18 cellular contexts compared by ENCODE assay signal in genomic region chr10:4291995-4292394, GRCh38.
"Had no signal": no experiment of that assay in that cellular context is flagged by ENCODE, and none has a peak within 500 bp of the region (broad histone marks: within the 10 kb centered on the region; RNA-seq: fewer than 3 reads in every experiment).

No MANE protein-coding gene starts in this region.

- DNase-seq: activated CD8-positive, alpha-beta memory T cell treated with anti-CD3 and anti-CD28 coated beads, Interleukin-2, amount 50 U/mL, for 4 hours; activated CD8-positive, alpha-beta T cell treated with anti-CD3 and anti-CD28 coated beads, Interleukin-2, amount 10 ng/mL, durations not matched to agents 7 days and 5 days; activated effector memory CD4-positive, alpha-beta T cell treated with anti-CD3 and anti-CD28 coated beads, Interleukin-2, amount 50 U/mL, for 16 hours; activated T-cell treated with anti-CD3 and anti-CD28 coated beads, Interleukin-2, amount 50 U/mL, for 48 hours; amygdala; dermis blood vessel endothelial cell; effector memory CD8-positive, alpha-beta T cell; heart right ventricle; stimulated activated CD4-positive, alpha-beta T cell treated with anti-CD3 and anti-CD28 coated beads, Interleukin-2, amount 100 ng/mL, for 48 hours; T-helper 1 cell; T1000; transverse colon had no signal

- H3K27ac ChIP-seq: heart right ventricle, transverse colon, VCaP had no signal

- H3K9me3 ChIP-seq: heart right ventricle, transverse colon had no signal

- H3K4me3 ChIP-seq: heart right ventricle, lung, transverse colon had no signal

- H3K36me3 ChIP-seq: heart right ventricle, transverse colon had no signal

- ATAC-seq: activated CD8-positive, alpha-beta T cell treated with anti-CD3 and anti-CD28 coated beads, Interleukin-2, amount 10 ng/mL, durations not matched to agents 7 days and 5 days; activated naive CD4-positive, alpha-beta T cell treated with anti-CD3 and anti-CD28 coated beads, Interleukin-2, amount 50 U/mL, for 72 hours; effector memory CD8-positive, alpha-beta T cell; SK-N-SH treated with all-trans-retinoic acid at 6 μM for 48 hours; stimulated activated memory B cell treated with anti-CD40 and anti-IgM and Interleukin-4, amounts not matched to agents 10 μg/mL and 1 μg/mL and 100 μg/mL, for 72 hours had no signal

- H3K9me3 Mint-ChIP-seq: activated naive CD4-positive, alpha-beta T cell treated with anti-CD3 and anti-CD28 coated beads, Interleukin-2, amount 50 U/mL, for 72 hours; effector memory CD8-positive, alpha-beta T cell had no signal

- H3K27me3 Mint-ChIP-seq: effector memory CD8-positive, alpha-beta T cell; stimulated activated memory B cell treated with anti-CD40 and anti-IgM and Interleukin-4, amounts not matched to agents 10 μg/mL and 1 μg/mL and 100 μg/mL, for 72 hours had no signal

- H3K4me1 Mint-ChIP-seq: stimulated activated memory B cell treated with anti-CD40 and anti-IgM and Interleukin-4, amounts not matched to agents 10 μg/mL and 1 μg/mL and 100 μg/mL, for 72 hours had no signal

- H3K27me3 ChIP-seq: heart right ventricle, transverse colon had no signal

- H3K4me1 ChIP-seq: transverse colon had no signal

- H3K36me3 Mint-ChIP-seq: activated naive CD4-positive, alpha-beta T cell treated with anti-CD3 and anti-CD28 coated beads, Interleukin-2, amount 50 U/mL, for 72 hours; stimulated activated memory B cell treated with anti-CD40 and anti-IgM and Interleukin-4, amounts not matched to agents 10 μg/mL and 1 μg/mL and 100 μg/mL, for 72 hours had no signal

- H3K4me3 Mint-ChIP-seq: activated CD8-positive, alpha-beta T cell treated with anti-CD3 and anti-CD28 coated beads, Interleukin-2, amount 10 ng/mL, durations not matched to agents 7 days and 5 days; effector memory CD8-positive, alpha-beta T cell; neural crest cell; stimulated activated memory B cell treated with anti-CD40 and anti-IgM and Interleukin-4, amounts not matched to agents 10 μg/mL and 1 μg/mL and 100 μg/mL, for 72 hours had no signal

- H3K27ac Mint-ChIP-seq: activated CD8-positive, alpha-beta T cell treated with anti-CD3 and anti-CD28 coated beads, Interleukin-2, amount 10 ng/mL, durations not matched to agents 7 days and 5 days; activated naive CD4-positive, alpha-beta T cell treated with anti-CD3 and anti-CD28 coated beads, Interleukin-2, amount 50 U/mL, for 72 hours; effector memory CD8-positive, alpha-beta T cell; stimulated activated memory B cell treated with anti-CD40 and anti-IgM and Interleukin-4, amounts not matched to agents 10 μg/mL and 1 μg/mL and 100 μg/mL, for 72 hours had no signal
